8 cellular contexts compared by ENCODE assay signal in the genomic region with DNA sequence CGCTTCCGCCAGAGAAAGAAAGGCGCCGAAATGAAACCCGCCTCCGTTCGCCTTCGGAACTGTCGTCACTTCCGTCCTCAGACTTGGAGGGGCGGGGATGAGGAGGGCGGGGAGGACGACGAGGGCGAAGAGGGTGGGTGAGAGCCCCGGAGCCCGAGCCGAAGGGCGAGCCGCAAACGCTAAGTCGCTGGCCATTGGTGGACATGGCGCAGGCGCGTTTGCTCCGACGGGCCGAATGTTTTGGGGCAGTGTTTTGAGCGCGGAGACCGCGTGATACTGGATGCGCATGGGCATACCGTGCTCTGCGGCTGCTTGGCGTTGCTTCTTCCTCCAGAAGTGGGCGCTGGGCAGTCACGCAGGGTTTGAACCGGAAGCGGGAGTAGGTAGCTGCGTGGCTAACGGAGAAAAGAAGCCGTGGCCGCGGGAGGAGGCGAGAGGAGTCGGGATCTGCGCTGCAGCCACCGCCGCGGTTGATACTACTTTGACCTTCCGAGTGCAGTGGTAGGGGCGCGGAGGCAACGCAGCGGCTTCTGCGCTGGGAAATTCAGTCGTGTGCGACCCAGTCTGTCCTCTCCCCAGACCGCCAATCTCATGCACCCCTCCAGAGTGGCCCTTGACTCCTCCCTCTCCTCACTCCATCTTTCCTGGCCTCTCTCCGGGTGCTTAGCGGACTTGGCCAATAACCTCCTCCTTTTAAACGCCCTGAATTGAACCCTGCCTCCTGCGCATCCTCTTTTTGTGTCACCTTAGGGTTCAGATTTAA. TPM values are rescaled to one million over a fixed set of nuclear protein-coding genes. Genes with fewer than 3 reads are reported as not detected.
DNase-seq lines count a peak whose midpoint lies in the region; ATAC-seq and TF ChIP-seq lines count a peak whose summit lies in the region.

A gene with protein sequence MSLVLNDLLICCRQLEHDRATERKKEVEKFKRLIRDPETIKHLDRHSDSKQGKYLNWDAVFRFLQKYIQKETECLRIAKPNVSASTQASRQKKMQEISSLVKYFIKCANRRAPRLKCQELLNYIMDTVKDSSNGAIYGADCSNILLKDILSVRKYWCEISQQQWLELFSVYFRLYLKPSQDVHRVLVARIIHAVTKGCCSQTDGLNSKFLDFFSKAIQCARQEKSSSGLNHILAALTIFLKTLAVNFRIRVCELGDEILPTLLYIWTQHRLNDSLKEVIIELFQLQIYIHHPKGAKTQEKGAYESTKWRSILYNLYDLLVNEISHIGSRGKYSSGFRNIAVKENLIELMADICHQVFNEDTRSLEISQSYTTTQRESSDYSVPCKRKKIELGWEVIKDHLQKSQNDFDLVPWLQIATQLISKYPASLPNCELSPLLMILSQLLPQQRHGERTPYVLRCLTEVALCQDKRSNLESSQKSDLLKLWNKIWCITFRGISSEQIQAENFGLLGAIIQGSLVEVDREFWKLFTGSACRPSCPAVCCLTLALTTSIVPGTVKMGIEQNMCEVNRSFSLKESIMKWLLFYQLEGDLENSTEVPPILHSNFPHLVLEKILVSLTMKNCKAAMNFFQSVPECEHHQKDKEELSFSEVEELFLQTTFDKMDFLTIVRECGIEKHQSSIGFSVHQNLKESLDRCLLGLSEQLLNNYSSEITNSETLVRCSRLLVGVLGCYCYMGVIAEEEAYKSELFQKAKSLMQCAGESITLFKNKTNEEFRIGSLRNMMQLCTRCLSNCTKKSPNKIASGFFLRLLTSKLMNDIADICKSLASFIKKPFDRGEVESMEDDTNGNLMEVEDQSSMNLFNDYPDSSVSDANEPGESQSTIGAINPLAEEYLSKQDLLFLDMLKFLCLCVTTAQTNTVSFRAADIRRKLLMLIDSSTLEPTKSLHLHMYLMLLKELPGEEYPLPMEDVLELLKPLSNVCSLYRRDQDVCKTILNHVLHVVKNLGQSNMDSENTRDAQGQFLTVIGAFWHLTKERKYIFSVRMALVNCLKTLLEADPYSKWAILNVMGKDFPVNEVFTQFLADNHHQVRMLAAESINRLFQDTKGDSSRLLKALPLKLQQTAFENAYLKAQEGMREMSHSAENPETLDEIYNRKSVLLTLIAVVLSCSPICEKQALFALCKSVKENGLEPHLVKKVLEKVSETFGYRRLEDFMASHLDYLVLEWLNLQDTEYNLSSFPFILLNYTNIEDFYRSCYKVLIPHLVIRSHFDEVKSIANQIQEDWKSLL (N-terminal part only) (plus strand): TSS at position 382 of the 763 bp plus-strand sequence. CDS start 4,558 bp downstream, outside the sequence.

- peak; percentile 64 for TF ChIP-seq POLR2A in NB4 (IDR thresholded peaks at IDR 0.05; ENCODE audit: extremely low read depth, insufficient read length)

- peak; percentile 94 for TF ChIP-seq CTCF in GM10248 (IDR thresholded peaks at IDR 0.05; ENCODE audit: control extremely low read depth, extremely low read depth, low read depth, missing control alignments)
- peak; percentile 83 for TF ChIP-seq CTCF in NB4 (IDR thresholded peaks at IDR 0.05; ENCODE audit: low read depth, low read length)
- peak; percentile 78 for TF ChIP-seq CTCF in osteoblast (IDR thresholded peaks at IDR 0.05; ENCODE audit: extremely low read depth, low read depth, low read length)

- WGBS in thymus = under 1% methylated on average over 64 of the region's 64 CpGs

- H3K4me2 ChIP-seq in osteoblast (ENCODE audit: insufficient read depth, low read length) = peak within 1 kb of the TSS; percentile 93

- POLR2A ChIA-PET in GM10248 (lab: Yijun Ruan, JAX) = interaction anchor here (1.2 to 1.6 kb wide), 2 partner anchors 16 to 21 kb away, joined by 3 to 4 read pairs; no protein-coding TSS in a partner anchor

- H3K27ac ChIP-seq in SK-N-MC (peak within 1 kb of the TSS; percentile 85), osteoblast (ENCODE audit: low read depth, low read length) (peak within 1 kb of the TSS; percentile 95), thymus (ENCODE audit: low read depth) (peak within 1 kb of the TSS; percentile 97)

- CTCF ChIA-PET in GM10248 (lab: Yijun Ruan, JAX) = interaction anchor here (1.0 to 2.6 kb wide), 11 partner anchors 9 to 443 kb away, joined by 3 to 12 read pairs (median 5); no protein-coding TSS in a partner anchor

- H3K9ac ChIP-seq in SK-N-MC (ENCODE audit: insufficient read length) = peak within 1 kb of the TSS; percentile 99

- no peaks in the 10 kb centered on the region for H4K20me1 ChIP-seq in osteoblast (ENCODE audit: insufficient read depth, low read length)

- peak; percentile 75 for ATAC-seq in HG02571 (IDR thresholded peaks at IDR 0.05; ENCODE audit: unreplicated experiment)

- H3K36me3 ChIP-seq in SK-N-MC (ENCODE audit: insufficient read depth, low read length) (peaks cover 14% of the 10 kb centered on the region), osteoblast (ENCODE audit: insufficient read depth, low read length) (peaks cover 5% of the 10 kb centered on the region), thymus (ENCODE audit: control insufficient read depth, insufficient read depth) (no peaks in the 10 kb centered on the region)

- H2AFZ ChIP-seq in osteoblast (ENCODE audit: low read length) = peak within 1 kb of the TSS; percentile 98

- H3K79me2 ChIP-seq in osteoblast (ENCODE audit: insufficient read depth, low read length) = peaks cover 78% of the 10 kb centered on the region

- H3K4me1 ChIP-seq in osteoblast (ENCODE audit: insufficient read depth, low read length) (peaks cover 28% of the 10 kb centered on the region), thymus (ENCODE audit: control insufficient read depth, insufficient read depth, low read length) (peaks cover 13% of the 10 kb centered on the region)

- H3K27me3 ChIP-seq in osteoblast (ENCODE audit: insufficient read depth, low read length) (no peaks in the 10 kb centered on the region), thymus (ENCODE audit: control insufficient read depth, insufficient read depth) (no peaks in the 10 kb centered on the region)

- H3K9me3 ChIP-seq in SK-N-MC (ENCODE audit: low read depth, low read length) (no peaks in the 10 kb centered on the region), osteoblast (ENCODE audit: low read depth, low read length) (no peaks in the 10 kb centered on the region), thymus (ENCODE audit: control insufficient read depth) (no peaks in the 10 kb centered on the region)

- DNase-seq in GM10248 (ENCODE audit: extremely low spot score) (peak; percentile 93), NB4 (ENCODE audit: low read depth) (peak; percentile 99), SK-N-MC (ENCODE audit: low read depth, low spot score) (peak; percentile 90), glomerular visceral epithelial cell (ENCODE audit: extremely low spot score) (peak; percentile 98), osteoblast (ENCODE audit: insufficient read length, low spot score, missing footprints) (peak; percentile 90)
- DNase-seq in activated naive CD4-positive, alpha-beta T cell treated with anti-CD3 and anti-CD28 coated beads, Interleukin-2, amount 50 U/mL, for 16 hours = peak; percentile 97

- H3K4me3 ChIP-seq in NB4 (ENCODE audit: low read depth, low read length) (peak within 1 kb of the TSS; percentile 96), SK-N-MC (peak within 1 kb of the TSS; percentile 100), osteoblast (ENCODE audit: insufficient read depth, low read length) (peak within 1 kb of the TSS; percentile 93), thymus (ENCODE audit: low read length) (peak within 1 kb of the TSS; percentile 76)

RNA-seq across cellular contexts. Expression of the gene that starts here (rescaled TPM):
- 120 and 172 TPM in 2 replicates for total RNA-seq in osteoblast
- 55.0 TPM for polyA plus RNA-seq in thymus

Comparison
In these comparisons a context has a peak if more than half of its experiments do, and no peak if none do; other contexts are left out.
1. Peak in every context shown above with its lines: DNase-seq, ATAC-seq, H3K4me3 ChIP-seq and H3K27ac ChIP-seq.